8 cellular contexts compared by ENCODE assay signal in the genomic region with DNA sequence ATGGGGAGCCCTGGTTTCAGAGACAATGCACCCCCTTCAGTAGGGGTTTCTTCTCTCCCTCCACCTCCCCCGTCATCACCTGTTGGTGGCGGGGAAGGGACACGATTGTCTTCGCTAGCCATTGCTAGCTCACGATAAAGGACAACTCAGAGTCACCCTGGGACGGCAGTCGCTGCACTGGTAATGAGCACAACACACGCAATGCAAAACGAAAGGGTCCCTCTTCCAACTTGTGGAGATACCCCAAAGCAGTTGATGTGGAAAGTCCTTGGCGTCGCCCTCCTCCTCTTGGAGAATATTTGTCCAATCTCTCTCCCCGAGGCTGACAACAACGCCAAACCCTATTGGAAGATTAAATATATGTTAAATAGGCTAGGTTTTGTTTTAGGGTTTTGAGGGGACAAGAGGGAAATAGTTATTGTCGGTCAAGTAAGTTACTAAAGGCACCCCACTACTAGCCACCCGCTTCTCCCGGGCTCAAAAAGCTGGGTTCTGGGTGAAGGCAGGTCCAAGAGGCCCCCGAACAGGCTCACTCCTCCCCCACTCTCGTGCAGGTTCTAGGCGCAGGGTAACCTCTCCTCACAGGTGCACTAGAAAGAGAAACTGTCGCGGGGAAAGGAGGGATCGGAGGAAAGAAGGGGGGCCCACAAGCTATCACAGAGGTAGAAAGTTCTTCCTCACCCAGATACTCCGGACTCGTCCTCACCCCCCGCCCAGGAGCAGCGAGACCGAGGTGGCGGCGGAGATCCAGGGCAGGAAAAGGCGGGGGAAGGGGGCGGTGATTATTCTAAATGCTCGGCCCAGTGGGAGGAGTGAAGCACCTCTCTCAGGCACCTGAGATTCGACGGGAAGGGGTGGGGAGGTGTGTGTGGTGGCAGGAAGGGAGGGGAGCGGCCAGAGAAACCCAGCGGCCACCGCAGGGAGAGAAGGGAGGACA. TPM values are rescaled to one million over a fixed set of nuclear protein-coding genes. Genes with fewer than 3 reads are reported as not detected.
A peak's percentile ranks its signal among the peaks of the same experiment; 100 is the strongest.
DNase-seq lines count a peak whose midpoint lies in the region; ATAC-seq, FAIRE-seq and TF ChIP-seq lines count a peak whose summit lies in the region.

A gene with protein sequence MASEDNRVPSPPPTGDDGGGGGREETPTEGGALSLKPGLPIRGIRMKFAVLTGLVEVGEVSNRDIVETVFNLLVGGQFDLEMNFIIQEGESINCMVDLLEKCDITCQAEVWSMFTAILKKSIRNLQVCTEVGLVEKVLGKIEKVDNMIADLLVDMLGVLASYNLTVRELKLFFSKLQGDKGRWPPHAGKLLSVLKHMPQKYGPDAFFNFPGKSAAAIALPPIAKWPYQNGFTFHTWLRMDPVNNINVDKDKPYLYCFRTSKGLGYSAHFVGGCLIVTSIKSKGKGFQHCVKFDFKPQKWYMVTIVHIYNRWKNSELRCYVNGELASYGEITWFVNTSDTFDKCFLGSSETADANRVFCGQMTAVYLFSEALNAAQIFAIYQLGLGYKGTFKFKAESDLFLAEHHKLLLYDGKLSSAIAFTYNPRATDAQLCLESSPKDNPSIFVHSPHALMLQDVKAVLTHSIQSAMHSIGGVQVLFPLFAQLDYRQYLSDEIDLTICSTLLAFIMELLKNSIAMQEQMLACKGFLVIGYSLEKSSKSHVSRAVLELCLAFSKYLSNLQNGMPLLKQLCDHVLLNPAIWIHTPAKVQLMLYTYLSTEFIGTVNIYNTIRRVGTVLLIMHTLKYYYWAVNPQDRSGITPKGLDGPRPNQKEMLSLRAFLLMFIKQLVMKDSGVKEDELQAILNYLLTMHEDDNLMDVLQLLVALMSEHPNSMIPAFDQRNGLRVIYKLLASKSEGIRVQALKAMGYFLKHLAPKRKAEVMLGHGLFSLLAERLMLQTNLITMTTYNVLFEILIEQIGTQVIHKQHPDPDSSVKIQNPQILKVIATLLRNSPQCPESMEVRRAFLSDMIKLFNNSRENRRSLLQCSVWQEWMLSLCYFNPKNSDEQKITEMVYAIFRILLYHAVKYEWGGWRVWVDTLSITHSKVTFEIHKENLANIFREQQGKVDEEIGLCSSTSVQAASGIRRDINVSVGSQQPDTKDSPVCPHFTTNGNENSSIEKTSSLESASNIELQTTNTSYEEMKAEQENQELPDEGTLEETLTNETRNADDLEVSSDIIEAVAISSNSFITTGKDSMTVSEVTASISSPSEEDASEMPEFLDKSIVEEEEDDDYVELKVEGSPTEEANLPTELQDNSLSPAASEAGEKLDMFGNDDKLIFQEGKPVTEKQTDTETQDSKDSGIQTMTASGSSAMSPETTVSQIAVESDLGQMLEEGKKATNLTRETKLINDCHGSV (N-terminal part only) (minus strand): TSS at position 764 of the 937 bp plus-strand sequence. CDS start 642 bp downstream, at position 122.

- peaks cover 12% of the 10 kb centered on the region for H4K20me1 ChIP-seq in HepG2 (ENCODE audit: insufficient read depth, low read length)

- ATAC-seq in GM19351 (IDR thresholded peaks at IDR 0.05; ENCODE audit: unreplicated experiment), result peak; percentile 66
- peak; percentile 25 for ATAC-seq in HG03469 (IDR thresholded peaks at IDR 0.05; ENCODE audit: unreplicated experiment)
- peak; percentile 84 for ATAC-seq in HepG2

- peak within 1 kb of the TSS; percentile 94 for H3K9ac ChIP-seq in HepG2 (ENCODE audit: insufficient read depth, low read depth, low read length)

- no peak for TF ChIP-seq EP300 in HepG2 (IDR thresholded peaks at IDR 0.05; ENCODE audit: low read depth in 2 of 2, low read length in 2 of 2)
- TF ChIP-seq EP300 in HepG2 (CRISPR knock-in tag; IDR thresholded peaks at IDR 0.05; ENCODE audit: borderline replicate concordance), result no peak

- under 1% methylated on average over 32 of the region's 37 CpGs for WGBS in HepG2 (ENCODE audit: low lambda C conversion rate)

- no peaks in the 10 kb centered on the region for H3K4me1 ChIP-seq in BE2C
- peaks cover 26% of the 10 kb centered on the region for H3K4me1 ChIP-seq in HepG2 (ENCODE audit: insufficient read depth, low read length)

- in situ Hi-C loops in HepG2 (cut with HindIII; ENCODE audit: extremely low pct_ligation_motif_present, low pct_unique_long_range_greater_than_20kb), result loop anchor here (5.0 kb wide), 1 partner anchor 83 kb away; a partner anchor contains a TSS

- no peak for TF ChIP-seq POLR2A in HepG2 (IDR thresholded peaks at IDR 0.05; ENCODE audit: insufficient read depth in 1 of 2, low read depth in 2 of 2, low read length in 2 of 2)

- H3K4me3 ChIP-seq in BE2C (ENCODE audit: low read depth, low read length) (peak within 1 kb of the TSS; percentile 98), HepG2 (replicated peaks in 1 of 3; ENCODE audit: insufficient read depth in 1 of 3, low read depth in 2 of 3, low read length in 3 of 3) (peak within 1 kb of the TSS; percentile 81 to 99 (median 97))

- H3K36me3 ChIP-seq in BE2C (no peaks in the 10 kb centered on the region), HepG2 (replicated peaks in 1 of 2; ENCODE audit: control insufficient read depth in 1 of 2, insufficient read depth in 2 of 2, low read length in 2 of 2) (peaks cover 0 to 5% of the 10 kb centered on the region in 2 experiments; a peak in 1 of 5 replicates)

- intact Hi-C loops in HepG2 (cut with micrococcal nuclease; ENCODE audit: unreplicated experiment), result loop anchor here (1.0 to 2.0 kb wide), 3 partner anchors 9 to 85 kb away; a partner anchor contains a TSS

- H3K9me3 ChIP-seq in BE2C, result no peaks in the 10 kb centered on the region
- no peaks in the 10 kb centered on the region for H3K9me3 ChIP-seq in HepG2 (ENCODE audit: low read length)

- DNase-seq in BE2C (peak; percentile 78), NCI-H69 (lab: John Stamatoyannopoulos, UW) (peak; percentile 93), dermis blood vessel endothelial cell (peak; percentile 71), HepG2 (ENCODE audit: low spot score) (peak; percentile 82)
- DNase-seq in activated CD4-positive, alpha-beta T cell treated with anti-CD3 and anti-CD28 coated beads, Interleukin-2, amount 50 U/mL, for 24 hours (ENCODE audit: low read depth in 1 of 2, low spot score in 1 of 2), result peak; percentile 60 to 77
- DNase-seq in stimulated activated CD4-positive, alpha-beta T cell treated with anti-CD3 and anti-CD28 coated beads, Interleukin-4, amount 100 ng/mL, for 1 hour, result peak; percentile 80

- peak within 1 kb of the TSS; percentile 75 for H2AFZ ChIP-seq in HepG2 (ENCODE audit: low read length)

- POLR2A ChIA-PET in HepG2 (lab: Yijun Ruan, JAX), result interaction anchor here (1.4 to 2.2 kb wide), 4 partner anchors 14 to 311 kb away, joined by 3 to 6 read pairs (median 4); a partner anchor contains a TSS

- CTCF ChIA-PET in HepG2 (lab: Yijun Ruan, JAX; ENCODE audit: low intra/inter-chr PET ratio, low total read pairs), result no interaction called here

- H3K27ac ChIP-seq in HepG2 (ENCODE audit: extremely low read length, insufficient read depth, low read length), result peak within 1 kb of the TSS; percentile 99

- H3K79me2 ChIP-seq in HepG2 (ENCODE audit: insufficient read depth, low read length), result peaks cover 36% of the 10 kb centered on the region

- TSS peak; percentile 80 for BruUV-seq in HepG2 (replicated peaks; lab: Mats Ljungman, UMichigan)

- H3K27me3 ChIP-seq in BE2C (no peaks in the 10 kb centered on the region), HepG2 (ENCODE audit: control insufficient read depth in 1 of 2, insufficient read depth in 2 of 2, low read length in 2 of 2) (peaks cover 0 to 1% of the 10 kb centered on the region in 2 experiments; a peak in 2 of 5 replicates)

- TF ChIP-seq CTCF in BE2C (IDR thresholded peaks at IDR 0.05; ENCODE audit: low read depth, low read length) (no peak), HepG2 (CRISPR knock-in tag; IDR thresholded peaks at IDR 0.05) (peak; percentile 48)

- H3K4me2 ChIP-seq in HepG2 (ENCODE audit: low read depth, low read length), result peak within 1 kb of the TSS; percentile 86

- no peak for TF ChIP-seq RAD21 in HepG2 (CRISPR knock-in tag; IDR thresholded peaks at IDR 0.05)

- FAIRE-seq in HepG2 (lab: Jason Lieb, UNC), result peak; percentile 72

TF ChIP-seq in HepG2, 621 proteins besides CTCF, POLR2A, EP300 and RAD21 (continues in another document):
- no peak for TF ChIP-seq HES4 (CRISPR knock-in tag; IDR thresholded peaks at IDR 0.05; ENCODE audit: borderline replicate concordance)
- no peak for TF ChIP-seq ZBTB21 (CRISPR knock-in tag; IDR thresholded peaks at IDR 0.05)
- no peak; the same call in 1 of the 2 replicates for TF ChIP-seq SIN3A (IDR thresholded peaks at IDR 0.05; ENCODE audit: borderline replicate concordance, low read depth, low read length)
- no peak for TF ChIP-seq DR1 (CRISPR knock-in tag; IDR thresholded peaks at IDR 0.05)
- TF ChIP-seq CCDC6 (CRISPR knock-in tag; IDR thresholded peaks at IDR 0.05), result peak; percentile 34; the same call in 1 of the 2 replicates

RNA-seq across cellular contexts. Expression of the gene that starts here (rescaled TPM):
- polyA plus RNA-seq in BE2C (2012; ENCODE audit: insufficient read depth, insufficient read length, low read depth), result 133 TPM
- total RNA-seq in dermis blood vessel endothelial cell (52.4 and 85.2 TPM in 2 replicates), HepG2 (2016; rRNA removed; fragmentation: Illumina TruSeq; extraction: Trizol) (37.2 and 67.1 TPM in 2 replicates)
- total RNA-seq in HepG2 (2016; cell fraction: cytosol; rRNA removed; fragmentation: Illumina TruSeq; extraction: Trizol; ENCODE audit: low read depth), result 13.5 and 14.5 TPM in 2 replicates
- total RNA-seq in HepG2 (2016; cell fraction: insoluble cytoplasmic fraction; rRNA removed; fragmentation: Illumina TruSeq; extraction: Trizol), result 36.8 and 61.9 TPM in 2 replicates
- total RNA-seq in HepG2 (2016; cell fraction: membrane; rRNA removed; fragmentation: Illumina TruSeq; extraction: Trizol), result 13.6 and 15.8 TPM in 2 replicates
- total RNA-seq in HepG2 (2016; cell fraction: nucleus; rRNA removed; fragmentation: Illumina TruSeq; extraction: Trizol), result 75.4 and 80.4 TPM in 2 replicates
- polyA plus RNA-seq in HepG2 (2011; rRNA removed), result 18.5 and 21.0 TPM in 2 replicates
- 20.5 and 24.1 TPM in 2 replicates for polyA plus RNA-seq in HepG2 (2011; cell fraction: cytosol; rRNA removed)
- 14.7 and 16.7 TPM in 2 replicates for polyA plus RNA-seq in HepG2 (2011; cell fraction: nucleus; rRNA removed)
- polyA plus RNA-seq in HepG2 (2012), result 22.3 and 23.6 TPM in 2 replicates
- 0.95 and 1.0 TPM in 2 replicates for polyA plus RNA-seq in HepG2 (2016; cell fraction: cytosol; fragmentation: Illumina TruSeq; extraction: Trizol; ENCODE audit: low read depth)
- polyA plus RNA-seq in HepG2 (2016; cell fraction: insoluble cytoplasmic fraction; fragmentation: Illumina TruSeq; extraction: Trizol; ENCODE audit: low read depth), result 38.5 and 39.8 TPM in 2 replicates
- 3.2 and 4.8 TPM in 2 replicates for polyA plus RNA-seq in HepG2 (2016; cell fraction: membrane; fragmentation: Illumina TruSeq; extraction: Trizol; ENCODE audit: low read depth)
- 21.6 and 21.9 TPM in 2 replicates for polyA plus RNA-seq in HepG2 (2016; cell fraction: nucleus; fragmentation: Illumina TruSeq; extraction: Trizol; ENCODE audit: insufficient read depth, low read depth)
- polyA minus RNA-seq in HepG2 (2011; rRNA and poly(A)+ RNA removed; ENCODE audit: low replicate concordance), result 85.2 TPM in 2 replicates
- polyA minus RNA-seq in HepG2 (2011; cell fraction: cytosol; rRNA and poly(A)+ RNA removed), result 45.2 and 56.0 TPM in 2 replicates
- polyA minus RNA-seq in HepG2 (2011; cell fraction: nucleus; rRNA and poly(A)+ RNA removed), result 224 and 240 TPM in 2 replicates

Comparison
In these comparisons a context has a peak if more than half of its experiments do, and no peak if none do; other contexts are left out.
1. Peak in every context shown above with its lines: DNase-seq, ATAC-seq, H3K4me3 ChIP-seq and H3K27ac ChIP-seq.
2. ATAC-seq: peak in every context shown above with its lines; median percentile 84 in HepG2; 66 in GM19351; 25 in HG03469.